Comparison of ENCODE assay signal across 12 cellular contexts in the genomic region with DNA sequence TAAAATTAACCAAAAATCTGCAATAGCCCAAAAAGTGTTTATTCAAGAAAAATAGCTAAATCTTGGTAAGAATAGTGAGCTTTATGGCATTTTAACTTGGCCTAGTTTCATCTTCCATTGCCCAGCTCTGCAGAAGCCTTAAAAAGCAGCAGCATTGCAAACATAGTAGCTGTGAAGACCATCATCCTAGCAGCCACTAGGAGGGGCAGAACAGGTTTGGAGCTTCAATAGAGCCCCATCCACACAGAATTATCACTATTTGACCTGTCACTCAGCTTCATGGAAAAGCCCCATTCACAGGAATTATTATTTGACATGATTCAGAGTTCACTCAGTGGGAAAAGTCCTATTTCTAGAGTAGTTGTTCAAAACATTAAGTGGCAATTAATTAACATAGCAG. TPM values are rescaled to one million over a fixed set of nuclear protein-coding genes. Genes with fewer than 3 reads are reported as not detected.
DNase-seq lines count a peak whose midpoint lies in the region; TF ChIP-seq lines count a peak whose summit lies in the region.
"Had no signal": no experiment of that assay in that cellular context is flagged by ENCODE, and none has a peak within 500 bp of the region (broad histone marks: within the 10 kb centered on the region; RNA-seq: fewer than 3 reads in every experiment).

No MANE protein-coding gene starts in this region.

- H3K4me3 ChIP-seq in HFF-Myc (replicated peaks; ENCODE audit: low read depth, low read length) (no peak overlapping the region), choroid plexus epithelial cell (ENCODE audit: low read depth, low read length) (no peak overlapping the region), mesendoderm (ENCODE audit: low read length) (no peak overlapping the region), neuronal stem cell (ENCODE audit: low read length in 2 of 2) (no peak overlapping the region)
- H3K4me3 ChIP-seq: SJCRH30, vagina had no signal

- H3K36me3 Mint-ChIP-seq in activated T-cell treated with anti-CD3 and anti-CD28 coated beads, Interleukin-2, amount 50 U/mL, for 24 hours (ENCODE audit: low read depth): no peaks in the 10 kb centered on the region

- H2AK5ac ChIP-seq in mesendoderm (ENCODE audit: low read length) (no peak overlapping the region), neuronal stem cell (ENCODE audit: low read depth, low read length) (no peak overlapping the region)

- no peak overlapping the region for H4K91ac ChIP-seq in neuronal stem cell (ENCODE audit: low read depth, low read length, poor library complexity)

- H2BK15ac ChIP-seq in mesendoderm (replicated peaks; ENCODE audit: low read depth): no peak overlapping the region
- H2BK15ac ChIP-seq in neuronal stem cell (ENCODE audit: low read length): no peak overlapping the region

- TF ChIP-seq CTCF in HFF-Myc (IDR thresholded peaks at IDR 0.05; ENCODE audit: low read depth, low read length, missing control alignments): peak; percentile 39
- peak; percentile 61 for TF ChIP-seq CTCF in choroid plexus epithelial cell (conservative IDR thresholded peaks at IDR 0.05; ENCODE audit: low read depth, low read length)

- no peaks in the 10 kb centered on the region for H3K79me1 ChIP-seq in mesendoderm (ENCODE audit: low read length)
- no peaks in the 10 kb centered on the region for H3K79me1 ChIP-seq in neuronal stem cell (ENCODE audit: low read depth, low read length)

- H3K9ac ChIP-seq in mesendoderm (ENCODE audit: low read length) (no peak overlapping the region), neuronal stem cell (ENCODE audit: low read depth, low read length, poor library complexity) (no peak overlapping the region)

- peak; percentile 13 for DNase-seq in EL
- DNase-seq in HFF-Myc (ENCODE audit: extremely low read depth, low read depth): no peak
- DNase-seq in choroid plexus epithelial cell (ENCODE audit: low read depth): peak; percentile 38
- DNase-seq in mesendoderm: peak; percentile 45
- no peak for DNase-seq in activated T-cell treated with anti-CD3 and anti-CD28 coated beads, Interleukin-2, amount 50 U/mL, for 24 hours
- DNase-seq in OCI-M1 (lab: John Stamatoyannopoulos, UW): no peak
- no peak for DNase-seq in neuronal stem cell (ENCODE audit: low spot score)
- DNase-seq: activated CD4-positive, alpha-beta memory T cell treated with anti-CD3 and anti-CD28 coated beads, Interleukin-2, amount 10 ng/mL, durations not matched to agents 7 days and 5 days; erythroblast; NCI-H2029; SJCRH30 had no signal

- H3K9me3 ChIP-seq in neuronal stem cell (replicated peaks in 1 of 2; ENCODE audit: control insufficient read depth in 2 of 2, insufficient read depth in 1 of 2, low read depth in 1 of 2, low read length in 2 of 2): no peaks in the 10 kb centered on the region
- H3K9me3 ChIP-seq: SJCRH30, vagina had no signal

- H3K14ac ChIP-seq in neuronal stem cell (ENCODE audit: low read length): no peak overlapping the region

- H2BK120ac ChIP-seq in mesendoderm (ENCODE audit: low read depth, low read length) (no peak overlapping the region), neuronal stem cell (ENCODE audit: low read depth, low read length) (no peak overlapping the region)

- no peaks in the 10 kb centered on the region for H3K4me1 Mint-ChIP-seq in activated T-cell treated with anti-CD3 and anti-CD28 coated beads, Interleukin-2, amount 50 U/mL, for 24 hours (ENCODE audit: low read depth)
- H3K4me1 Mint-ChIP-seq: activated CD4-positive, alpha-beta memory T cell treated with anti-CD3 and anti-CD28 coated beads, Interleukin-2, amount 10 ng/mL, durations not matched to agents 7 days and 5 days had no signal

- H3K56ac ChIP-seq in mesendoderm (ENCODE audit: low read length): no peak overlapping the region

- H3K27me3 Mint-ChIP-seq in activated T-cell treated with anti-CD3 and anti-CD28 coated beads, Interleukin-2, amount 50 U/mL, for 24 hours: peaks cover 12% of the 10 kb centered on the region

- H3K4me3 Mint-ChIP-seq in activated T-cell treated with anti-CD3 and anti-CD28 coated beads, Interleukin-2, amount 50 U/mL, for 24 hours: no peak overlapping the region
- H3K4me3 Mint-ChIP-seq: activated CD4-positive, alpha-beta memory T cell treated with anti-CD3 and anti-CD28 coated beads, Interleukin-2, amount 10 ng/mL, durations not matched to agents 7 days and 5 days had no signal

- H3K27me3 ChIP-seq in mesendoderm (ENCODE audit: insufficient read depth, low read length, poor library complexity) (peaks cover 2% of the 10 kb centered on the region), neuronal stem cell (ENCODE audit: control insufficient read depth in 3 of 3, insufficient read depth in 3 of 3, low read depth in 1 of 3, low read length in 3 of 3) (peaks cover 2 to 4% (median 3%) of the 10 kb centered on the region in 3 experiments)
- H3K27me3 ChIP-seq: SJCRH30, vagina had no signal

- no peak overlapping the region for H4K8ac ChIP-seq in mesendoderm (ENCODE audit: low read depth, low read length)
- H4K8ac ChIP-seq in neuronal stem cell (ENCODE audit: low read depth, low read length): no peak overlapping the region

- no peak overlapping the region for H2BK5ac ChIP-seq in mesendoderm (ENCODE audit: low read length)
- no peak overlapping the region for H2BK5ac ChIP-seq in neuronal stem cell (ENCODE audit: low read length)

- no peak overlapping the region for H3K27ac Mint-ChIP-seq in activated T-cell treated with anti-CD3 and anti-CD28 coated beads, Interleukin-2, amount 50 U/mL, for 24 hours
- H3K27ac Mint-ChIP-seq: activated CD4-positive, alpha-beta memory T cell treated with anti-CD3 and anti-CD28 coated beads, Interleukin-2, amount 10 ng/mL, durations not matched to agents 7 days and 5 days had no signal

- H4K5ac ChIP-seq in mesendoderm (ENCODE audit: low read length): no peak overlapping the region

- H3K36me3 ChIP-seq in mesendoderm (ENCODE audit: control insufficient read depth, insufficient read depth, low read length): no peaks in the 10 kb centered on the region
- no peaks in the 10 kb centered on the region for H3K36me3 ChIP-seq in neuronal stem cell (replicated peaks in 1 of 2; ENCODE audit: control insufficient read depth in 2 of 2, insufficient read depth in 2 of 2, low read length in 2 of 2)
- H3K36me3 ChIP-seq: vagina had no signal

- H2BK12ac ChIP-seq in neuronal stem cell (ENCODE audit: low read length): no peak overlapping the region

- H3K4me2 ChIP-seq in mesendoderm (ENCODE audit: low read length): no peak overlapping the region
- H3K4me2 ChIP-seq in neuronal stem cell (ENCODE audit: insufficient read depth, low read length, poor library complexity, severe bottlenecking): no peak overlapping the region

- H2AFZ ChIP-seq in neuronal stem cell (ENCODE audit: low read length): no peak overlapping the region

- no peak overlapping the region for H3K4ac ChIP-seq in mesendoderm (ENCODE audit: low read depth, low read length)
- no peak overlapping the region for H3K4ac ChIP-seq in neuronal stem cell (ENCODE audit: low read length)

- no peaks in the 10 kb centered on the region for H3K4me1 ChIP-seq in mesendoderm (ENCODE audit: control insufficient read depth, low read depth, low read length)
- H3K4me1 ChIP-seq in neuronal stem cell (ENCODE audit: control insufficient read depth in 2 of 2, insufficient read depth in 1 of 2, low read depth in 1 of 2, low read length in 2 of 2): no peaks in the 10 kb centered on the region
- H3K4me1 ChIP-seq: SJCRH30, vagina had no signal

- H3K23ac ChIP-seq in mesendoderm (ENCODE audit: low read length) (no peak overlapping the region), neuronal stem cell (ENCODE audit: low read depth, low read length, poor library complexity) (no peak overlapping the region)

- H3K9me3 Mint-ChIP-seq in activated T-cell treated with anti-CD3 and anti-CD28 coated beads, Interleukin-2, amount 50 U/mL, for 24 hours: no peaks in the 10 kb centered on the region
- H3K9me3 Mint-ChIP-seq: activated CD4-positive, alpha-beta memory T cell treated with anti-CD3 and anti-CD28 coated beads, Interleukin-2, amount 10 ng/mL, durations not matched to agents 7 days and 5 days had no signal

- no peaks in the 10 kb centered on the region for H3K79me2 ChIP-seq in mesendoderm (ENCODE audit: control insufficient read depth, insufficient read depth, low read length)

- H3K18ac ChIP-seq in mesendoderm (ENCODE audit: low read length): no peak overlapping the region
- H3K18ac ChIP-seq in neuronal stem cell (ENCODE audit: low read length): no peak overlapping the region

- H3K27ac ChIP-seq in mesendoderm (ENCODE audit: low read depth, low read length): no peak overlapping the region
- H3K27ac ChIP-seq in neuronal stem cell (replicated peaks; ENCODE audit: low read length): no peak overlapping the region
- H3K27ac ChIP-seq: SJCRH30, vagina had no signal

RNA-seq across cellular contexts. Expression of a gene that starts 7.3 kb away (rescaled TPM):
- polyA plus RNA-seq in mesendoderm (2013, experiment 1 of 2): 0.24 TPM
- polyA plus RNA-seq in mesendoderm (2013, experiment 2 of 2): 0.24 TPM
- polyA plus RNA-seq in neuronal stem cell (2013, experiment 1 of 2): 0.11 TPM
- 0.11 TPM for polyA plus RNA-seq in neuronal stem cell (2013, experiment 2 of 2)

RNA-seq across cellular contexts. Expression of a gene that starts 40.9 kb away (rescaled TPM):
- polyA plus RNA-seq in mesendoderm (2013, experiment 1 of 2): 0.74 TPM
- polyA plus RNA-seq in mesendoderm (2013, experiment 2 of 2): 0.78 TPM
- 0.01 TPM for polyA plus RNA-seq in neuronal stem cell (2013, experiment 1 of 2)
- polyA plus RNA-seq in neuronal stem cell (2013, experiment 2 of 2): not detected

Comparison
In these comparisons a context has a peak if more than half of its experiments do, and no peak if none do; other contexts are left out.
1. DNase-seq: peak in EL (single experiment), choroid plexus epithelial cell (single experiment) and mesendoderm (single experiment); none in HFF-Myc (single experiment), activated T-cell treated with anti-CD3 and anti-CD28 coated beads, Interleukin-2, amount 50 U/mL, for 24 hours (single experiment), OCI-M1 (single experiment) and neuronal stem cell (single experiment).